In the genomic region with DNA sequence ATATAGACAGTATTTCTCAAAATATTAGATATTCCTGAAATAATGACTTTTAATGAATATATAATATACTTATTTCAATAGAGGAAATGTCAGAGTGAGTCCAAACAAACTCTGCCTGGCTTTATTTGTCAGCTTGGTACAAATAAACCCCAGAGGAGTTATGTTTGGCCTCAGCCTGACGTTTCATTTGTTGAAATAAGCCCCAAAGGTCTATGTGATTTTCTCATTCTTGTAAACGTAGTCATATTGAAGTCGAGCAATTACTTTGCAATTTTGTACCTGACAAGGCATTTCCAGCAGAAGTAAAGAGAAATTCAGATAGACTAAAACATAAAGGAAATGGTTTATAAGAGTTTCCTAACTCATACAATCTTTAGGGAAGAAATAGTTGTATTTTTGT, we compare ENCODE assay signal across 20 cellular contexts. TPM values are rescaled to one million over a fixed set of nuclear protein-coding genes. Genes with fewer than 3 reads are reported as not detected.
A peak's percentile ranks its signal among the peaks of the same experiment; 100 is the strongest.
DNase-seq lines count a peak whose midpoint lies in the region; ATAC-seq and TF ChIP-seq lines count a peak whose summit lies in the region.
"Had no signal": no experiment of that assay in that cellular context is flagged by ENCODE, and none has a peak within 500 bp of the region (broad histone marks: within the 10 kb centered on the region; RNA-seq: fewer than 3 reads in every experiment).

No MANE protein-coding gene starts in this region.

- peaks cover 40% of the 10 kb centered on the region for H3K36me3 Mint-ChIP-seq in memory B cell

- no peak for TF ChIP-seq CTCF in LNCaP clone FGC (IDR thresholded peaks at IDR 0.05; ENCODE audit: control insufficient read depth, extremely low read depth, insufficient read depth)
- TF ChIP-seq CTCF in prostate gland (IDR thresholded peaks at IDR 0.05) = no peak

- H3K4me3 ChIP-seq in LNCaP clone FGC (ENCODE audit: low read depth, low read length) = no peak overlapping the region
- H3K4me3 ChIP-seq in adipocyte (ENCODE audit: low read length) = no peak overlapping the region
- H3K4me3 ChIP-seq in prostate gland = no peak overlapping the region
- H3K4me3 ChIP-seq: BLaER1, GM12878, GM23248 had no signal

- H3K27ac ChIP-seq in prostate gland = peak overlapping the region in 1 of 2 donors; percentile 55
- H3K27ac ChIP-seq: BLaER1, C4-2B, GM23248 had no signal

- no peaks in the 10 kb centered on the region for H3K9me3 Mint-ChIP-seq in memory B cell
- H3K9me3 Mint-ChIP-seq: CD4-positive, CD25-positive, alpha-beta regulatory T cell; CD8-positive, alpha-beta T cell had no signal

- H3K9me3 ChIP-seq in adipocyte (ENCODE audit: control insufficient read depth, low read length) = no peaks in the 10 kb centered on the region
- H3K9me3 ChIP-seq in prostate gland = no peaks in the 10 kb centered on the region
- H3K9me3 ChIP-seq: BLaER1, Caco-2 had no signal

- H3K27ac Mint-ChIP-seq in memory B cell = peak overlapping the region; percentile 2
- H3K27ac Mint-ChIP-seq: B cell; CD4-positive, CD25-positive, alpha-beta regulatory T cell; CD8-positive, alpha-beta T cell had no signal

- no peak overlapping the region for H3K9ac ChIP-seq in adipocyte (ENCODE audit: low read length)
- H3K9ac ChIP-seq: BLaER1, GM23248 had no signal

- H3K27me3 Mint-ChIP-seq in memory B cell = no peaks in the 10 kb centered on the region
- H3K27me3 Mint-ChIP-seq: B cell; CD4-positive, CD25-positive, alpha-beta regulatory T cell had no signal

- intact Hi-C loops in prostate gland (cut with DNase I) = no loop called here

- no peak for TF ChIP-seq POLR2A in prostate gland (IDR thresholded peaks at IDR 0.05)

- DNase-seq in LNCaP clone FGC (ENCODE audit: low read depth) (peak; percentile 54), adipocyte (ENCODE audit: low read depth) (peak; percentile 4), memory B cell (ENCODE audit: low spot score in 2 of 2) (no peak), SW 1271 (lab: John Stamatoyannopoulos, UW) (no peak), prostate gland (ENCODE audit: low spot score) (no peak), NCI-H128 (lab: John Stamatoyannopoulos, UW; ENCODE audit: unreplicated experiment) (no peak)
- DNase-seq: Caco-2; CD4-positive, CD25-positive, alpha-beta regulatory T cell; CD8-positive, alpha-beta T cell; DMS 273 treated with DMSO at 0.1 percent for 48 hours; DMS79; EL; GDM1; GM23248; H7; HCEC 1CT had no signal

- ATAC-seq in memory B cell (ENCODE audit: low read depth) = no peak
- ATAC-seq: CD8-positive, alpha-beta T cell; GM12878 had no signal

- H3K27me3 ChIP-seq in adipocyte (replicated peaks; ENCODE audit: control insufficient read depth, insufficient read depth, low read length) = no peaks in the 10 kb centered on the region
- H3K27me3 ChIP-seq in prostate gland (replicated peaks; ENCODE audit: insufficient read depth) = no peaks in the 10 kb centered on the region
- H3K27me3 ChIP-seq: BLaER1 had no signal

- peaks cover 11% of the 10 kb centered on the region for H3K4me1 ChIP-seq in adipocyte (ENCODE audit: control insufficient read depth, insufficient read depth, low read length)
- no peaks in the 10 kb centered on the region for H3K4me1 ChIP-seq in prostate gland (replicated peaks)
- H3K4me1 ChIP-seq: BLaER1, Caco-2 had no signal

- no peak overlapping the region for H3K4me3 Mint-ChIP-seq in memory B cell
- H3K4me3 Mint-ChIP-seq: B cell; CD4-positive, CD25-positive, alpha-beta regulatory T cell; CD8-positive, alpha-beta T cell had no signal

- peaks cover 77% of the 10 kb centered on the region for H3K36me3 ChIP-seq in adipocyte (ENCODE audit: control insufficient read depth, insufficient read depth, low read length, severe bottlenecking)
- peaks cover 0 to 3% of the 10 kb centered on the region in 2 donors for H3K36me3 ChIP-seq in prostate gland

- H3K4me1 Mint-ChIP-seq in memory B cell = no peaks in the 10 kb centered on the region
- H3K4me1 Mint-ChIP-seq: B cell had no signal

- 45% methylated on average over 3 of the region's 3 CpGs for WGBS in prostate gland

RNA-seq across cellular contexts. Expression of a gene that starts 57.9 kb away (rescaled TPM):
- 100 to 1,000 TPM in 1 of 2 donors, 10 to 100 TPM in 1; 53.0 to 141 TPM for total RNA-seq in prostate gland

Comparison
In these comparisons a context has a peak if more than half of its experiments do, and no peak if none do; other contexts are left out.
1. DNase-seq: peak in LNCaP clone FGC (single experiment) and adipocyte (single experiment); none in memory B cell (0 of 2), SW 1271 (0 of 2), prostate gland (single experiment) and NCI-H128 (single experiment).